Comparison of ENCODE assay signal across 23 cellular contexts in genomic region chr5:84406111-84406510, GRCh38. TPM values are rescaled to one million over a fixed set of nuclear protein-coding genes. Genes with fewer than 3 reads are reported as not detected.
"Had no signal": no experiment of that assay in that cellular context is flagged by ENCODE, and none has a peak within 500 bp of the region (broad histone marks: within the 10 kb centered on the region; RNA-seq: fewer than 3 reads in every experiment).

No MANE protein-coding gene starts in this region.

- DNase-seq: dermis blood vessel endothelial cell; dorsolateral prefrontal cortex; effector CD8-positive, alpha-beta T cell; effector memory CD8-positive, alpha-beta T cell; endodermal cell; foreskin keratinocyte; heart left ventricle; hypothalamus; immature natural killer cell; islet precursor cell; left cardiac atrium; left lung; left ventricle myocardium superior; lower lobe of right lung; mesenchymal stem cell; mucosa of descending colon; naive B cell had no signal

- H3K4me1 ChIP-seq: esophagus muscularis mucosa, gastroesophageal sphincter, heart left ventricle, left lung, lower lobe of right lung had no signal

- H3K79me2 ChIP-seq: hepatocyte had no signal

- FAIRE-seq: endothelial cell of umbilical vein had no signal

- ATAC-seq: effector memory CD8-positive, alpha-beta T cell; foreskin keratinocyte; gastroesophageal sphincter; heart left ventricle; left cardiac atrium; left lung; left ventricle myocardium superior; lower lobe of right lung; mucosa of descending colon had no signal

- H3K36me3 Mint-ChIP-seq: immature natural killer cell, mesothelial cell of epicardium, naive B cell had no signal

- H3K27me3 ChIP-seq: dorsolateral prefrontal cortex, esophagus muscularis mucosa, foreskin keratinocyte, gastroesophageal sphincter, heart left ventricle, hepatocyte, left lung had no signal

- H3K4me3 Mint-ChIP-seq: effector memory CD8-positive, alpha-beta T cell; endodermal cell; immature natural killer cell; mesothelial cell of epicardium; naive B cell had no signal

- H3K4me3 ChIP-seq: coronary artery, dorsolateral prefrontal cortex, esophagus muscularis mucosa, gastroesophageal sphincter, heart left ventricle, hepatocyte, left lung, lower lobe of right lung, mucosa of descending colon had no signal

- H3K9me3 Mint-ChIP-seq: endodermal cell, mesothelial cell of epicardium, naive B cell had no signal

- H3K27me3 Mint-ChIP-seq: effector memory CD8-positive, alpha-beta T cell; naive B cell had no signal

- H3K4me1 Mint-ChIP-seq: endodermal cell, immature natural killer cell, mesothelial cell of epicardium, naive B cell had no signal

- H3K9me3 ChIP-seq: esophagus muscularis mucosa, gastroesophageal sphincter, heart left ventricle, left lung, lower lobe of right lung, mucosa of descending colon had no signal

- H3K4me2 ChIP-seq: hepatocyte had no signal

- H3K27ac ChIP-seq: coronary artery, dorsolateral prefrontal cortex, esophagus muscularis mucosa, foreskin keratinocyte, gastroesophageal sphincter, heart left ventricle, hepatocyte, left lung, lower lobe of right lung had no signal

- H2AFZ ChIP-seq: hepatocyte had no signal

- H3K27ac Mint-ChIP-seq: effector memory CD8-positive, alpha-beta T cell; endodermal cell; immature natural killer cell; mesothelial cell of epicardium; naive B cell had no signal

- H3K36me3 ChIP-seq: esophagus muscularis mucosa, gastroesophageal sphincter, heart left ventricle, left lung, lower lobe of right lung had no signal

RNA-seq across cellular contexts. Expression of gene EDIL3, which starts 21.4 kb away (rescaled TPM):
- polyA plus RNA-seq: immature natural killer cell had no signal
